Comparison of ENCODE assay signal across 8 cellular contexts in the genomic region with DNA sequence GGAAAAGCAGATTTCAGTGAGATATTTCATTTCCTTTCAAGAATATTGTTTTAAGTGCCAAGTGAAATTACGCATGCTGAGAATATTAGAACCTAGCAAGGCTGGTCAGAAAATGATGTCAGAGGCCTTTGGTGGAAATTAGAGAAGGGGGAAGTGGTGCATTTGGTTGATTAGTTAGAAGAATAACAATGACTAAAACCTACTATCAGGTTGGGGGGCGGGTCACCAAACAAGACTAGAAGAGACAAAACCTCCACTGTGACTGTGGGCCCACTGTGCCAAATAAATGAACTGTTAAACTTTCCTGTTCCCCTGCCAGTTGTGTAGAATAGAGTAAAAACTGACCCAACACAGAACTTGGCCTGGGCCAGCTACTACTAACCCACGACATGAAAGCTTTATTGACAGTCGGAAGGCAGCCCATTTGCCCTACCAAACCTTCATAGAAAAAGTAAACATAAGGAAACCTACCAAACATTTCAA. TPM values are rescaled to one million over a fixed set of nuclear protein-coding genes. Genes with fewer than 3 reads are reported as not detected.
DNase-seq lines count a peak whose midpoint lies in the region; ATAC-seq lines count a peak whose summit lies in the region.

No MANE protein-coding gene starts in this region.

- DNase-seq in NCI-H69 (lab: John Stamatoyannopoulos, UW) (peak; percentile 61), cerebellum (ENCODE audit: low spot score) (peak; percentile 12), NCI-H1694 treated with DMSO at 0.1 percent for 48 hours (lab: John Stamatoyannopoulos, UW) (no peak), NCI-H82 treated with DMSO at 0.1 percent for 48 hours (lab: John Stamatoyannopoulos, UW; ENCODE audit: unreplicated experiment) (no peak), dedifferentiated amniotic fluid mesenchymal stem cell (ENCODE audit: extremely low spot score) (no peak)

- H3K4me1 ChIP-seq in muscle layer of colon (ENCODE audit: insufficient read depth, low read length): peaks cover 30% of the 10 kb centered on the region

- ATAC-seq in GM18508 (IDR thresholded peaks at IDR 0.05; ENCODE audit: insufficient read depth, unreplicated experiment): peak; percentile 28
- no peak for ATAC-seq in GM21390 (IDR thresholded peaks at IDR 0.05; ENCODE audit: unreplicated experiment)

- H3K9ac ChIP-seq in muscle layer of colon (ENCODE audit: low read length): no peak overlapping the region

- H3K36me3 ChIP-seq in muscle layer of colon (ENCODE audit: insufficient read depth, low read length): no peaks in the 10 kb centered on the region

- H3K27me3 ChIP-seq in muscle layer of colon (ENCODE audit: control insufficient read depth in 1 of 2, insufficient read depth in 2 of 2, low read length in 2 of 2): no peaks in the 10 kb centered on the region

- no peaks in the 10 kb centered on the region for H3K9me3 ChIP-seq in muscle layer of colon (ENCODE audit: low read length)

- no peak overlapping the region for H3K27ac ChIP-seq in muscle layer of colon (ENCODE audit: low read depth, low read length)

- peak overlapping the region; percentile 57 to 79 for H3K4me3 ChIP-seq in muscle layer of colon (ENCODE audit: low read depth in 1 of 2, low read length in 2 of 2)

RNA-seq across cellular contexts. Expression of gene RAPGEF2, which starts 2.9 kb away (rescaled TPM):
- total RNA-seq in cerebellum: 90.5 TPM

Comparison
In these comparisons a context has a peak if more than half of its experiments do, and no peak if none do; other contexts are left out.
1. DNase-seq: peak in NCI-H69 (single experiment) and cerebellum (single experiment); none in NCI-H1694 treated with DMSO at 0.1 percent for 48 hours (single experiment), NCI-H82 treated with DMSO at 0.1 percent for 48 hours (single experiment) and dedifferentiated amniotic fluid mesenchymal stem cell (single experiment).